14 cellular contexts compared by ENCODE assay signal in genomic region chr1:38508272-38508671, GRCh38.
"Had no signal": no experiment of that assay in that cellular context is flagged by ENCODE, and none has a peak within 500 bp of the region (broad histone marks: within the 10 kb centered on the region; RNA-seq: fewer than 3 reads in every experiment).

No MANE protein-coding gene starts in this region.

- H3K4me3 ChIP-seq: gastrocnemius medialis, heart right ventricle, uterus had no signal

- DNase-seq: activated CD4-positive, alpha-beta memory T cell treated with anti-CD3 and anti-CD28 coated beads for 36 hours; activated CD4-positive, alpha-beta T cell treated with anti-CD3 and anti-CD28 coated beads for 1 hour; activated naive CD8-positive, alpha-beta T cell treated with anti-CD3 and anti-CD28 coated beads, Interleukin-2, amount 50 U/mL, for 24 hours; cortex of kidney; effector memory CD4-positive, alpha-beta T cell; gastrocnemius medialis; heart right ventricle; midbrain; retina; stimulated activated CD4-positive, alpha-beta T cell treated with anti-CD3 and anti-CD28 coated beads, Interleukin-15, amount 100 ng/mL, for 24 hours; stimulated activated CD4-positive, alpha-beta T cell treated with anti-CD3 and anti-CD28 coated beads, Interleukin-4, amount 100 ng/mL, for 4 hours; stimulated activated naive CD8-positive, alpha-beta T cell treated with anti-CD3 and anti-CD28 coated beads, Interleukin-15, amount 100 ng/mL, for 72 hours; uterus had no signal

- H3K27me3 ChIP-seq: uterus had no signal

- H3K36me3 ChIP-seq: gastrocnemius medialis, heart right ventricle, uterus had no signal

- H3K4me1 ChIP-seq: gastrocnemius medialis, uterus had no signal

- H3K27ac ChIP-seq: epithelial cell of prostate, gastrocnemius medialis, heart right ventricle, uterus had no signal

- H3K9me3 ChIP-seq: gastrocnemius medialis, heart right ventricle, uterus had no signal
